In genomic region chr2:20523798-20524197, GRCh38 we compare ENCODE assay signal across 1 cellular context.
TF ChIP-seq lines count a peak whose summit lies in the region.

No MANE protein-coding gene starts in this region.

TF ChIP-seq in HepG2, 621 proteins besides CTCF, POLR2A, EP300 and RAD21 (continued from another document):
- no peak for TF ChIP-seq ZNF234 (CRISPR knock-in tag; conservative IDR thresholded peaks at IDR 0.05)
- 0 out of 2 replicates have a peak, but pooled peaks have one; percentile 16 for TF ChIP-seq ARID4A (CRISPR knock-in tag; IDR thresholded peaks at IDR 0.05; ENCODE audit: borderline replicate concordance)
- TF ChIP-seq PAX8 (CRISPR knock-in tag; IDR thresholded peaks at IDR 0.05; ENCODE audit: borderline replicate concordance) = no peak
